ENCODE assay signal across 22 cellular contexts in the genomic region with DNA sequence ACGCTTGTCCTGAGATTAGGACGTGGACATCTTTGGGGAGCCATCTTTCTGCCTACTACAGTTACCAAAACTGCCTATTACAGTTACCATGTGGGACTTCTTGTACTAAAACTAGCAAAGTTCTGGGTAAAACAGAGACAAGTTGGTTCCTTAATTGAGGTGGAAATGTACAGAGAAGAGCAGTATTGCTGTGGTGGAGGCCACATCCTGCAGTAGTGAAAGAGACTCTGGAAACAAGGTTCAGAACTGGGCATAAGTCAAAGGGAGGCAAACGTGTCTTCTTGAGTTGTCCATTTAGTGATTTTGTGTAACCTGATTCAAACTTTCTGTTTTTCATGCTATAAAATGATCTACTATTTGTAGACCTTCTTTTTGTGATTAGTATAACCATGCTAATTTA.
"Had no signal": no experiment of that assay in that cellular context is flagged by ENCODE, and none has a peak within 500 bp of the region (broad histone marks: within the 10 kb centered on the region; RNA-seq: fewer than 3 reads in every experiment).

No MANE protein-coding gene starts in this region.

- H3K27ac Mint-ChIP-seq: IgD-negative memory B cell had no signal

- H3K27me3 Mint-ChIP-seq: IgD-negative memory B cell had no signal

- H3K9me3 ChIP-seq: MG63, SK-N-SH had no signal

- H3K4me3 Mint-ChIP-seq: IgD-negative memory B cell had no signal

- DNase-seq: KBM-7, MG63, NCI-H1092, NCI-H1105 treated with DMSO at 0.1 percent for 48 hours, NCI-H1417 treated with DMSO at 0.1 percent for 48 hours, NCI-H146, NCI-H1694 treated with DMSO at 0.1 percent for 48 hours, NCI-H1930, NCI-H2081, NCI-H2107, NCI-H2227 treated with DMSO at 0.1 percent for 48 hours, NCI-H524, NCI-H69, NCI-H774, OCI-M1, SHP77, SK-N-SH, SW 1271 had no signal

- ATAC-seq: Panc1 had no signal

- H3K9me2 ChIP-seq: SK-N-SH had no signal

- H3K9ac ChIP-seq: SK-N-SH had no signal

- H3K27me3 ChIP-seq: MG63 had no signal

- H3K27ac ChIP-seq: HL-60, RWPE1 had no signal

- H3K9me3 Mint-ChIP-seq: IgD-negative memory B cell had no signal

- H3K4me2 ChIP-seq: SK-N-SH had no signal

- H3K36me3 ChIP-seq: MG63 had no signal

- H3K4me3 ChIP-seq: MG63 had no signal
